Comparison of ENCODE assay signal across 7 cellular contexts in the genomic region with DNA sequence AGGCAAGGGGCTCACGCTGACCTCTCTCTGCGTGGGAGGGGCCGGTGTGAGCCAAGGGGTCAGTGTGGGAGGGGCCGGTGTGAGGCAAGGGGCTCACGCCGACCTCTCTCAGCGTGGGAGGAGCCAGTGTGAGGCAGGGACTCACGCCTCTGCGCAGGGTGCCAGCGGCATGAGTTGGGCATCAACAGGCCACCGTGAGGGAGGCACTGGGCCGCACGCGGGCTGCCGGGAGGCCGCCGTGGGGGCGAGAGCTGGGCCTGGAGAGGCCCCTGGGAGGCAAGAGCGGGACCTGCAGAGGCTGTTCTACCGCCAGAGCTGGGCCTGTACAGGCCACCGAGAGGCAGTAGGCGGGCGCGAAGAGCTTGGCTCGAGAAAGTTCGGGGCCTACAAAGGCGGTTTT.
DNase-seq lines count a peak whose midpoint lies in the region; ATAC-seq and TF ChIP-seq lines count a peak whose summit lies in the region.
"Not testable (repeated sequence)": the region's sequence is repeated elsewhere in the genome, so short reads cannot be mapped to it uniquely, and the experiment has no call there.

No MANE protein-coding gene starts in this region.

- not testable (repeated sequence) for TF ChIP-seq CTCF in mucosa of descending colon (IDR thresholded peaks at IDR 0.05)

- POLR2A ChIA-PET in activated CD4-positive, alpha-beta memory T cell treated with anti-CD3 and anti-CD28 coated beads, Interleukin-2, amount 10 ng/mL, durations not matched to agents 7 days and 5 days (lab: Charles Lee); activated naive CD8-positive, alpha-beta T cell treated with anti-CD3 and anti-CD28 coated beads, Interleukin-2, amount 10 ng/mL, durations not matched to agents 7 days and 5 days (lab: Charles Lee): not testable (repeated sequence)

- DNase-seq in T-helper 1 cell (peak in 3 of 5 donors; percentile 21 to 40 (median 30)), head of caudate nucleus (peak in 25 of 42 donors; percentile 15 to 73 (median 44)), mucosa of descending colon (peak; percentile 4 to 64 (median 51)), sciatic nerve (ENCODE audit: low spot score) (peak; percentile 81)
- DNase-seq in activated CD4-positive, alpha-beta memory T cell treated with anti-CD3 and anti-CD28 coated beads, Interleukin-2, amount 10 ng/mL, durations not matched to agents 7 days and 5 days: peak; percentile 46
- peak; percentile 37 for DNase-seq in activated naive CD8-positive, alpha-beta T cell treated with anti-CD3 and anti-CD28 coated beads, Interleukin-2, amount 10 ng/mL, durations not matched to agents 7 days and 5 days
- peak; percentile 2 for DNase-seq in stimulated activated CD8-positive, alpha-beta memory T cell treated with anti-CD3 and anti-CD28 coated beads, Interleukin-15, amount 100 ng/mL, for 1 hour (ENCODE audit: low read depth)

- not testable (repeated sequence) for ATAC-seq in activated naive CD8-positive, alpha-beta T cell treated with anti-CD3 and anti-CD28 coated beads, Interleukin-2, amount 10 ng/mL, durations not matched to agents 7 days and 5 days (ENCODE audit: low read depth); mucosa of descending colon; sciatic nerve

- H3K27ac Mint-ChIP-seq in activated CD4-positive, alpha-beta memory T cell treated with anti-CD3 and anti-CD28 coated beads, Interleukin-2, amount 10 ng/mL, durations not matched to agents 7 days and 5 days; activated naive CD8-positive, alpha-beta T cell treated with anti-CD3 and anti-CD28 coated beads, Interleukin-2, amount 10 ng/mL, durations not matched to agents 7 days and 5 days: not testable (repeated sequence)

- CTCF ChIA-PET in activated CD4-positive, alpha-beta memory T cell treated with anti-CD3 and anti-CD28 coated beads, Interleukin-2, amount 10 ng/mL, durations not matched to agents 7 days and 5 days (lab: Charles Lee): not testable (repeated sequence)

- not testable (repeated sequence) for H3K36me3 Mint-ChIP-seq in activated CD4-positive, alpha-beta memory T cell treated with anti-CD3 and anti-CD28 coated beads, Interleukin-2, amount 10 ng/mL, durations not matched to agents 7 days and 5 days (ENCODE audit: low read depth); activated naive CD8-positive, alpha-beta T cell treated with anti-CD3 and anti-CD28 coated beads, Interleukin-2, amount 10 ng/mL, durations not matched to agents 7 days and 5 days

- H3K27me3 Mint-ChIP-seq in activated CD4-positive, alpha-beta memory T cell treated with anti-CD3 and anti-CD28 coated beads, Interleukin-2, amount 10 ng/mL, durations not matched to agents 7 days and 5 days; activated naive CD8-positive, alpha-beta T cell treated with anti-CD3 and anti-CD28 coated beads, Interleukin-2, amount 10 ng/mL, durations not matched to agents 7 days and 5 days: not testable (repeated sequence)

- peaks cover 37% of the 10 kb centered on the region for H3K9me3 ChIP-seq in mucosa of descending colon

- H3K36me3 ChIP-seq in mucosa of descending colon (ENCODE audit: low read depth): not testable (repeated sequence)

- H3K4me3 Mint-ChIP-seq in activated CD4-positive, alpha-beta memory T cell treated with anti-CD3 and anti-CD28 coated beads, Interleukin-2, amount 10 ng/mL, durations not matched to agents 7 days and 5 days; activated naive CD8-positive, alpha-beta T cell treated with anti-CD3 and anti-CD28 coated beads, Interleukin-2, amount 10 ng/mL, durations not matched to agents 7 days and 5 days: not testable (repeated sequence)

- H3K4me1 Mint-ChIP-seq in activated CD4-positive, alpha-beta memory T cell treated with anti-CD3 and anti-CD28 coated beads, Interleukin-2, amount 10 ng/mL, durations not matched to agents 7 days and 5 days; activated naive CD8-positive, alpha-beta T cell treated with anti-CD3 and anti-CD28 coated beads, Interleukin-2, amount 10 ng/mL, durations not matched to agents 7 days and 5 days: not testable (repeated sequence)

- not testable (repeated sequence) for H3K9me3 Mint-ChIP-seq in activated CD4-positive, alpha-beta memory T cell treated with anti-CD3 and anti-CD28 coated beads, Interleukin-2, amount 10 ng/mL, durations not matched to agents 7 days and 5 days; activated naive CD8-positive, alpha-beta T cell treated with anti-CD3 and anti-CD28 coated beads, Interleukin-2, amount 10 ng/mL, durations not matched to agents 7 days and 5 days

- not testable (repeated sequence) for H3K4me3 ChIP-seq in mucosa of descending colon

- intact Hi-C loops in head of caudate nucleus (cut with DNase I); mucosa of descending colon (cut with DNase I, micrococcal nuclease); sciatic nerve (cut with DNase I): not testable (repeated sequence)

- not testable (repeated sequence) for H3K4me1 ChIP-seq in mucosa of descending colon (ENCODE audit: low read depth)

Comparison
In these comparisons a context has a peak if more than half of its experiments do, and no peak if none do; other contexts are left out.
1. DNase-seq: peak in every context shown above with its lines; median percentile 81 in sciatic nerve; 51 in mucosa of descending colon; 46 in activated CD4-positive, alpha-beta memory T cell treated with anti-CD3 and anti-CD28 coated beads, Interleukin-2, amount 10 ng/mL, durations not matched to agents 7 days and 5 days; 44 in head of caudate nucleus; 37 in activated naive CD8-positive, alpha-beta T cell treated with anti-CD3 and anti-CD28 coated beads, Interleukin-2, amount 10 ng/mL, durations not matched to agents 7 days and 5 days; 30 in T-helper 1 cell; 2 in stimulated activated CD8-positive, alpha-beta memory T cell treated with anti-CD3 and anti-CD28 coated beads, Interleukin-15, amount 100 ng/mL, for 1 hour.